8 cellular contexts compared by ENCODE assay signal in the genomic region with DNA sequence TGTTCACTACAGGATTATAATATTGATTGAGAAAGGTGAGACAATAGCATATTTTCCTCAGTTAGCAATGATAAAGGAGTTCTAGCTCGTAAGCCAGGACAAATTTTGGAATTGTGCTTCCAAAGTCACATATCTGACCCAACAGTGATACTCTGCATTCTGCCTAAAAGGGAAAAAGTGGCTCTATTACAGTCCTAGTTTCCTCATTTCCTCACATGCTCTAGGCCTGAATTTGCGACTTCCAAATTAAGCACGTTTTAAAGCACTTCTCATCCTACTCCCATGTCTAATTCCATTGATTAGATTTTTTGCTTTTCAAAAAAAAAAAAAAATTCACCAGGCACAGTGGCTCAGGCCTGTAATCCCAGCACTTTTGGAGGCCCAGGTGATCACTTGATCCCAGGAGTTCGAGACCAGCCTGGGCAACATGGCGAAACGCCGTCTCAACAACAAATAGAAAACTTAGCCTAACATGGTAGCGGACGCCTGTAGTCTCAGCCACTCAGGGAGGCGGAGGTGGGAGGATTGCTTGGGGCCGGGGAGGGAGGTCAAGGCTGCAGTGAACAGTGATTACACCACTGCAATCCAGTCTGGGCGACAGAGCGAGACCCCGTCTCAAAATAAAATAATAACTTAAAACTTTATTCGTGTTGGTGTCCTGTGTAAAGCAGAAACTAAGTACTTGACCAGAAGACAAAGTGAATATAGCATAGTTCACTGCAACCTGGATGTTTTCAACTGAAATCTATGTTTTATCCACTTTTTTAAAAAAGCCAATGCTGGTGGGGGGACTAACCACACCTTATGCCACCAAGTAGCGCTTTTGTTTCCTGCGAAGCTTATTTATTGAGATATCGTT. TPM values are rescaled to one million over a fixed set of nuclear protein-coding genes. Genes with fewer than 3 reads are reported as not detected.
DNase-seq lines count a peak whose midpoint lies in the region; ATAC-seq and TF ChIP-seq lines count a peak whose summit lies in the region.

No MANE protein-coding gene starts in this region.

- intact Hi-C loops in testis (cut with DNase I; ENCODE audit: low total_unique reads), result no loop called here

- TF ChIP-seq POLR2A in testis (IDR thresholded peaks at IDR 0.05), result no peak

- TF ChIP-seq CTCF in AG10803 (conservative IDR thresholded peaks at IDR 0.05; ENCODE audit: low read length) (no peak), testis (IDR thresholded peaks at IDR 0.05) (no peak)

- H3K36me3 Mint-ChIP-seq in activated CD4-positive, alpha-beta memory T cell treated with anti-CD3 and anti-CD28 coated beads, Interleukin-2, amount 10 ng/mL, durations not matched to agents 7 days and 5 days (ENCODE audit: low read depth), result peaks cover 5% of the 10 kb centered on the region
- H3K36me3 Mint-ChIP-seq in immature natural killer cell, result peaks cover 0 to 5% (median 2%) of the 10 kb centered on the region in 3 donors

- H3K4me3 ChIP-seq in AG10803 (ENCODE audit: low read length) (peak overlapping the region; percentile 100), H7 (ENCODE audit: insufficient read depth, low read depth, low read length) (peak overlapping the region; percentile 93), testis (peak overlapping the region; percentile 92 to 95)

- no peak for ATAC-seq in GM21528 (IDR thresholded peaks at IDR 0.05; ENCODE audit: low FRiP score, unreplicated experiment)

- CTCF ChIA-PET in activated CD4-positive, alpha-beta memory T cell treated with anti-CD3 and anti-CD28 coated beads, Interleukin-2, amount 10 ng/mL, durations not matched to agents 7 days and 5 days (lab: Charles Lee), result interaction anchor here (1.3 to 5.9 kb wide), 6 partner anchors 9 to 144 kb away, joined by 3 to 162 read pairs (median 14); partner anchors contain the start of gene SNRPD1

- DNase-seq in AG10803 (ENCODE audit: low read depth) (no peak), H7 (no peak), immature natural killer cell (no peak), testis (peak; percentile 80), H4 (ENCODE audit: low spot score) (no peak), DMS 273 (lab: John Stamatoyannopoulos, UW; ENCODE audit: unreplicated experiment) (no peak)
- no peak for DNase-seq in activated CD4-positive, alpha-beta memory T cell treated with anti-CD3 and anti-CD28 coated beads, Interleukin-2, amount 10 ng/mL, durations not matched to agents 7 days and 5 days

- H3K27ac ChIP-seq in testis, result peak overlapping the region; percentile 98 to 99

- H3K36me3 ChIP-seq in H7 (replicated peaks; ENCODE audit: control insufficient read depth, insufficient read depth, low read length), result no peaks in the 10 kb centered on the region; the same call in 1 of the 2 replicates
- no peaks in the 10 kb centered on the region for H3K36me3 ChIP-seq in testis (ENCODE audit: low read depth, missing control alignments)

- H3K27me3 ChIP-seq in H7 (ENCODE audit: control insufficient read depth, insufficient read depth, low read length), result no peaks in the 10 kb centered on the region
- no peaks in the 10 kb centered on the region for H3K27me3 ChIP-seq in testis

- H3K27me3 Mint-ChIP-seq in activated CD4-positive, alpha-beta memory T cell treated with anti-CD3 and anti-CD28 coated beads, Interleukin-2, amount 10 ng/mL, durations not matched to agents 7 days and 5 days, result no peaks in the 10 kb centered on the region
- H3K27me3 Mint-ChIP-seq in immature natural killer cell (ENCODE audit: low read depth in 3 of 3), result peaks cover 12 to 26% (median 17%) of the 10 kb centered on the region in 3 donors

- peaks cover under 1% of the 10 kb centered on the region for H3K9me3 Mint-ChIP-seq in activated CD4-positive, alpha-beta memory T cell treated with anti-CD3 and anti-CD28 coated beads, Interleukin-2, amount 10 ng/mL, durations not matched to agents 7 days and 5 days
- no peaks in the 10 kb centered on the region for H3K9me3 Mint-ChIP-seq in immature natural killer cell

- peak overlapping the region; percentile 97 for H3K4me3 Mint-ChIP-seq in activated CD4-positive, alpha-beta memory T cell treated with anti-CD3 and anti-CD28 coated beads, Interleukin-2, amount 10 ng/mL, durations not matched to agents 7 days and 5 days
- peak overlapping the region; percentile 92 to 99 (median 96) for H3K4me3 Mint-ChIP-seq in immature natural killer cell

- H3K4me1 ChIP-seq in testis, result peaks cover 3% of the 10 kb centered on the region

- H3K4me1 Mint-ChIP-seq in activated CD4-positive, alpha-beta memory T cell treated with anti-CD3 and anti-CD28 coated beads, Interleukin-2, amount 10 ng/mL, durations not matched to agents 7 days and 5 days, result peaks cover 32% of the 10 kb centered on the region
- peaks cover 37 to 38% of the 10 kb centered on the region in 2 donors for H3K4me1 Mint-ChIP-seq in immature natural killer cell

- 32 to 40% methylated on average over 18 of the region's 18 CpGs for WGBS in testis, 2 donors

- POLR2A ChIA-PET in activated CD4-positive, alpha-beta memory T cell treated with anti-CD3 and anti-CD28 coated beads, Interleukin-2, amount 10 ng/mL, durations not matched to agents 7 days and 5 days (lab: Charles Lee), result interaction anchor here (1.2 to 4.8 kb wide), 14 partner anchors 10 to 487 kb away, joined by 3 to 178 read pairs (median 10); partner anchors contain the start of genes ABHD3, MIB1, ROCK1 and SNRPD1

- peak overlapping the region; percentile 98 for H3K27ac Mint-ChIP-seq in activated CD4-positive, alpha-beta memory T cell treated with anti-CD3 and anti-CD28 coated beads, Interleukin-2, amount 10 ng/mL, durations not matched to agents 7 days and 5 days
- peak overlapping the region; percentile 97 to 99 (median 98) for H3K27ac Mint-ChIP-seq in immature natural killer cell

- no peaks in the 10 kb centered on the region for H3K9me3 ChIP-seq in testis

RNA-seq across cellular contexts. Expression of gene ESCO1, which starts 1.5 kb away (rescaled TPM):
- 27.4 and 45.4 TPM in 2 replicates for total RNA-seq in H7 (2014; rRNA removed; shearing (Covaris generic))
- 10 to 100 TPM; 22.8 to 22.9 TPM for total RNA-seq in activated CD4-positive, alpha-beta memory T cell treated with anti-CD3 and anti-CD28 coated beads, Interleukin-2, amount 10 ng/mL, durations not matched to agents 7 days and 5 days
- 10 to 100 TPM in 1 of 3 donors, 1 to 10 TPM in 2; 2.5 to 11.6 (median 3.5) TPM for polyA plus RNA-seq in immature natural killer cell
- 10 to 100 TPM; 43.0 to 55.9 TPM for total RNA-seq in testis
- 13.1 TPM for polyA plus RNA-seq in testis (ENCODE audit: insufficient read depth, low read depth, low replicate concordance)
- 13.0 and 14.2 TPM in 2 replicates for total RNA-seq in H4 (2014; rRNA removed; shearing (Covaris generic))

RNA-seq across cellular contexts. Expression of gene SNRPD1, which starts 13.2 kb away (rescaled TPM):
- 28.6 and 36.5 TPM in 2 replicates for total RNA-seq in H7 (2014; rRNA removed; shearing (Covaris generic))
- total RNA-seq in activated CD4-positive, alpha-beta memory T cell treated with anti-CD3 and anti-CD28 coated beads, Interleukin-2, amount 10 ng/mL, durations not matched to agents 7 days and 5 days, result 10 to 100 TPM; 96.6 to 97.5 TPM
- 10 to 100 TPM; 50.7 to 86.4 (median 84.8) TPM for polyA plus RNA-seq in immature natural killer cell
- 10 to 100 TPM; 12.4 to 18.0 TPM for total RNA-seq in testis
- 101 TPM for polyA plus RNA-seq in testis (ENCODE audit: insufficient read depth, low read depth, low replicate concordance)
- total RNA-seq in H4 (2014; rRNA removed; shearing (Covaris generic)), result 35.6 and 59.1 TPM in 2 replicates
